In the genomic region with DNA sequence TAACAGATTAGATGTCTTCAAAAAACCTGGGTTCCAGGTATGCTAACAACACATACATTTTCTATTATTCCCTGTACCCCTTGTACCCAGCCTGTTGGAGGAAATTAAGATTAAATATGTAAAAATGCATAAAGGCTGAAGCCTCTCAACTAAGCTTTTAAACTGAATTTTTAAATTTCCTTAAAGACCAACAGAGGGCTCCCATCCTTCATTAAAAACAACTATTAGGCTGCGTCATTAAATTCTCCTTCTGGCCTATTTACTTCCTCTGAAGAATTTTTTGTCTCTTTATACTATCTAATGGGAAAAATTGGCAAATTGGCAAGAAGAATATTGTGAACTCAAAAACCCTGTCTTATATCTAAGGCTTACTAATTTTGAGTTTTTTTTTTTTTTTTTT, we compare ENCODE assay signal across 8 cellular contexts. TPM values are rescaled to one million over a fixed set of nuclear protein-coding genes. Genes with fewer than 3 reads are reported as not detected.
DNase-seq lines count a peak whose midpoint lies in the region; ATAC-seq, FAIRE-seq and TF ChIP-seq lines count a peak whose summit lies in the region.

No MANE protein-coding gene starts in this region.

- DNase-seq in SIG-M5 treated with dmso at 0.1 percent for 504 hours (lab: John Stamatoyannopoulos, UW; ENCODE audit: unreplicated experiment) (peak; percentile 26), SIG-M5 (lab: John Stamatoyannopoulos, UW) (no peak), fibroblast of the aortic adventitia (ENCODE audit: low read depth) (peak; percentile 58), tibial artery (no peak), H54 (ENCODE audit: insufficient read length, low spot score) (no peak), occipital lobe (lab: John Stamatoyannopoulos, UW) (no peak)

- FAIRE-seq in H54 (lab: Jason Lieb, UNC) = no peak

- no peak for TF ChIP-seq POLR2A in H54 (IDR thresholded peaks at IDR 0.05; ENCODE audit: low read depth, low read length)

- peak; percentile 1 for TF ChIP-seq CTCF in fibroblast of the aortic adventitia (IDR thresholded peaks at IDR 0.05; ENCODE audit: insufficient read depth, low read length)
- TF ChIP-seq CTCF in tibial artery (IDR thresholded peaks at IDR 0.05) = peak; percentile 32 to 49

- H3K9me3 ChIP-seq in tibial artery = no peaks in the 10 kb centered on the region

- peaks cover 38 to 80% (median 52%) of the 10 kb centered on the region in 3 donors for H3K36me3 ChIP-seq in tibial artery

- H3K4me3 ChIP-seq in fibroblast of the aortic adventitia (ENCODE audit: low read depth, low read length) = no peak overlapping the region
- no peak overlapping the region for H3K4me3 ChIP-seq in tibial artery

- no peaks in the 10 kb centered on the region for H3K4me1 ChIP-seq in tibial artery

- H3K27me3 ChIP-seq in tibial artery = no peaks in the 10 kb centered on the region

- no peak overlapping the region for H3K27ac ChIP-seq in tibial artery

- ATAC-seq in SK-N-SH treated with all-trans-retinoic acid at 6 μM for 48 hours (peak; percentile 60; the same call in 2 of the 3 replicates), GM19035 (IDR thresholded peaks at IDR 0.05; ENCODE audit: unreplicated experiment) (no peak)

- intact Hi-C loops in tibial artery (cut with DNase I; ENCODE audit: low total_unique reads) = loop anchor here (5.0 kb wide), 1 partner anchor 83 kb away; no protein-coding TSS in a partner anchor

TF ChIP-seq in SK-N-SH treated with all-trans-retinoic acid at 6 μM for 48 hours, 23 proteins besides CTCF, POLR2A, EP300 and RAD21:
- TF ChIP-seq RARB (CRISPR knock-in tag; IDR thresholded peaks at IDR 0.05) (no peak), SNAI2 (CRISPR knock-in tag; IDR thresholded peaks at IDR 0.05) (no peak), GLIS3 (CRISPR knock-in tag; IDR thresholded peaks at IDR 0.05) (no peak), ZC3H10 (CRISPR knock-in tag; IDR thresholded peaks at IDR 0.05) (no peak), TCF4 (CRISPR knock-in tag; IDR thresholded peaks at IDR 0.05; ENCODE audit: borderline replicate concordance) (no peak), ZNF565 (CRISPR knock-in tag; conservative IDR thresholded peaks at IDR 0.05; ENCODE audit: low read depth) (no peak), ISL1 (CRISPR knock-in tag; IDR thresholded peaks at IDR 0.05) (no peak), ESRRG (CRISPR knock-in tag; IDR thresholded peaks at IDR 0.05) (no peak)
- TF ChIP-seq, protein P1, sequence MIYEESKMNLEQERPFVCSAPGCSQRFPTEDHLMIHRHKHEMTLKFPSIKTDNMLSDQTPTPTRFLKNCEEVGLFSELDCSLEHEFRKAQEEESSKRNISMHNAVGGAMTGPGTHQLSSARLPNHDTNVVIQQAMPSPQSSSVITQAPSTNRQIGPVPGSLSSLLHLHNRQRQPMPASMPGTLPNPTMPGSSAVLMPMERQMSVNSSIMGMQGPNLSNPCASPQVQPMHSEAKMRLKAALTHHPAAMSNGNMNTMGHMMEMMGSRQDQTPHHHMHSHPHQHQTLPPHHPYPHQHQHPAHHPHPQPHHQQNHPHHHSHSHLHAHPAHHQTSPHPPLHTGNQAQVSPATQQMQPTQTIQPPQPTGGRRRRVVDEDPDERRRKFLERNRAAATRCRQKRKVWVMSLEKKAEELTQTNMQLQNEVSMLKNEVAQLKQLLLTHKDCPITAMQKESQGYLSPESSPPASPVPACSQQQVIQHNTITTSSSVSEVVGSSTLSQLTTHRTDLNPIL (CRISPR knock-in tag; IDR thresholded peaks at IDR 0.05; ENCODE audit: low read depth) = no peak

RNA-seq across cellular contexts. Expression of a gene that starts 21.8 kb away (rescaled TPM):
- total RNA-seq in fibroblast of the aortic adventitia (ENCODE audit: low replicate concordance) = 33.8 and 43.8 TPM in 2 replicates
- 33.5 TPM for total RNA-seq in occipital lobe

RNA-seq across cellular contexts. Expression of a gene that starts 35.1 kb away (rescaled TPM):
- 50.5 and 93.8 TPM in 2 replicates for total RNA-seq in fibroblast of the aortic adventitia (ENCODE audit: low replicate concordance)
- 112 TPM for total RNA-seq in occipital lobe

Comparison
In these comparisons a context has a peak if more than half of its experiments do, and no peak if none do; other contexts are left out.
1. DNase-seq: peak in SIG-M5 treated with dmso at 0.1 percent for 504 hours (single experiment) and fibroblast of the aortic adventitia (single experiment); none in SIG-M5 (single experiment), tibial artery (0 of 2), H54 (single experiment) and occipital lobe (single experiment).